In genomic region chr22:36573815-36574350, GRCh38 we compare ENCODE assay signal across 21 cellular contexts.
"Had no signal": no experiment of that assay in that cellular context is flagged by ENCODE, and none has a peak within 500 bp of the region (broad histone marks: within the 10 kb centered on the region; RNA-seq: fewer than 3 reads in every experiment).

No MANE protein-coding gene starts in this region.

- DNase-seq: effector memory CD4-positive, alpha-beta T cell; gastrocnemius medialis; heart right ventricle; islet precursor cell; left ventricle myocardium inferior; mesenchymal stem cell; midbrain; small intestine; stimulated activated CD4-positive, alpha-beta T cell treated with anti-CD3 and anti-CD28 coated beads, Interleukin-12 subunit alpha, Interleukin-12 subunit beta, amount 100 ng/mL, for 4 hours; stimulated activated naive CD4-positive, alpha-beta T cell; stomach; substantia nigra; transverse colon had no signal

- H3K27me3 ChIP-seq: right atrium auricular region, transverse colon had no signal

- H3K4me1 ChIP-seq: esophagus muscularis mucosa, gastrocnemius medialis, heart right ventricle, left ventricle myocardium inferior, right atrium auricular region, stomach, transverse colon had no signal

- H3K27ac ChIP-seq: coronary artery, epithelial cell of prostate, esophagus muscularis mucosa, gastrocnemius medialis, heart right ventricle, left ventricle myocardium inferior, neutrophil, right atrium auricular region, stomach, thoracic aorta, transverse colon had no signal

- H3K9me3 ChIP-seq: esophagus muscularis mucosa, gastrocnemius medialis, heart right ventricle, left ventricle myocardium inferior, neutrophil, right atrium auricular region, stomach, thoracic aorta, transverse colon had no signal

- H3K36me3 ChIP-seq: esophagus muscularis mucosa, gastrocnemius medialis, heart right ventricle, left ventricle myocardium inferior, neutrophil, right atrium auricular region, stomach, thoracic aorta, transverse colon had no signal

- FAIRE-seq: small intestine had no signal

- H3K4me3 ChIP-seq: coronary artery, esophagus muscularis mucosa, gastrocnemius medialis, heart right ventricle, left ventricle myocardium inferior, lung, right atrium auricular region, stomach, thoracic aorta, transverse colon had no signal

- ATAC-seq: gastrocnemius medialis; heart right ventricle; natural killer cell treated with Interleukin-12 subunit alpha and Interleukin-12 subunit beta and Interleukin-15 and Interleukin-18, amount 100 ng/mL, for 72 hours had no signal
